Comparison of ENCODE assay signal across 8 cellular contexts in the genomic region with DNA sequence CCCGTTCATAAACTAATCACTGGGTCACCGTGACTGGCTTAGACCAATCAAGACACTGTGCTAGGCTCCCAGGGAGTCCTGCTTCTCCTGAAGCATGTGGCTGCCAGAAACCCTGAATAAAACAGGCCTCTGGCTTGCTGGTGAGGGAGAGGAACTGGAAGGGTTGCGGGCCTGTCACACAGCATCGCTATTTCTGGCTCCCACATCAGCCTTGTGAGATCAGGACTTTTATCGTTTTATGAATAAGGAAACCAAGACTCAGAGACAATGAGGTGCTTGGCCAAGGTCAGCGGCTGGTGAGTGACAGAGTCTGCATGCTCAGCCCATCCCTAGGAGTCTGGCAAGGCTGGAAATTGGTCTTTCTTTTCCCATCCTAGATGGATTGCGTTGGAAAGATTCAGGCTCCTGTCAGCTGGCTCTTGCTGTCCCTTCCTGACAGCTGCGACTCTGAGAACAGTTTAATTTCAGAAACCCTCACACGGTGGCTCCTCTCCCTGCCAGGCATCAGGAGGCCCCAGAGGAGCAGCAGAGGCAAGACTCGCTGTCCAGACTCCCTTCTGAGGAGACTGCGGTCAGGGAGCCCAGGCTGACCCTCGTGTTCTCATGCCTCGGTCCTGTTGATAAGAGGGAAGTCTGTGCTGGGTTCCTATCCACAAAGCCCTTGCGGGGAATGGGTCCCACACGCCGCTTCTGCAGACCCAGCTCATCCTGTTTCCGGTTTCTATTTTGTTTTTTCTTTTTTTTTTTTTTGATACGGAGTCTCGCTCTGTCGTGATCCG.
A peak's percentile ranks its signal among the peaks of the same experiment; 100 is the strongest.
DNase-seq lines count a peak whose midpoint lies in the region; ATAC-seq and TF ChIP-seq lines count a peak whose summit lies in the region.

No MANE protein-coding gene starts in this region.

- no peaks in the 10 kb centered on the region for H3K27me3 ChIP-seq in suprapubic skin

- intact Hi-C loops in activated B cell treated with CpG ODN at 0.5 μM for 24 hours (cut with micrococcal nuclease) (no loop called here), left cardiac atrium (cut with DNase I) (no loop called here)

- no peaks in the 10 kb centered on the region for H3K36me3 ChIP-seq in suprapubic skin

- H3K4me3 ChIP-seq in suprapubic skin, result peak overlapping the region; percentile 47

- ATAC-seq in activated B cell treated with CpG ODN at 0.5 μM for 24 hours (ENCODE audit: low read depth) (peak; percentile 14), left cardiac atrium (peak; percentile 58 to 71), GM18517 (IDR thresholded peaks at IDR 0.05; ENCODE audit: unreplicated experiment) (no peak)

- no peaks in the 10 kb centered on the region for H3K36me3 Mint-ChIP-seq in T-helper 1 cell treated with Interleukin-12 subunit alpha and Interleukin-12 subunit beta and Interleukin-4 antibody, amounts not matched to agents 30 μg/mL and 1 μg/mL, for 36 hours (ENCODE audit: low read depth)
- H3K36me3 Mint-ChIP-seq in activated B cell treated with CpG ODN at 0.5 μM for 24 hours (ENCODE audit: low read depth), result no peaks in the 10 kb centered on the region

- H3K27ac ChIP-seq in suprapubic skin, result peak overlapping the region; percentile 76

- H3K9me3 Mint-ChIP-seq in T-helper 1 cell treated with Interleukin-12 subunit alpha and Interleukin-12 subunit beta and Interleukin-4 antibody, amounts not matched to agents 30 μg/mL and 1 μg/mL, for 36 hours, result peaks cover 11% of the 10 kb centered on the region
- peaks cover 9% of the 10 kb centered on the region for H3K9me3 Mint-ChIP-seq in activated B cell treated with CpG ODN at 0.5 μM for 24 hours

- TF ChIP-seq POLR2A in suprapubic skin (IDR thresholded peaks at IDR 0.05), result no peak

- H3K4me1 Mint-ChIP-seq in T-helper 1 cell treated with Interleukin-12 subunit alpha and Interleukin-12 subunit beta and Interleukin-4 antibody, amounts not matched to agents 30 μg/mL and 1 μg/mL, for 36 hours (ENCODE audit: low read depth), result peaks cover 40% of the 10 kb centered on the region
- peaks cover 7% of the 10 kb centered on the region for H3K4me1 Mint-ChIP-seq in activated B cell treated with CpG ODN at 0.5 μM for 24 hours

- TF ChIP-seq EP300 in suprapubic skin (IDR thresholded peaks at IDR 0.05), result no peak

- peak overlapping the region; percentile 90 for H3K27ac Mint-ChIP-seq in T-helper 1 cell treated with Interleukin-12 subunit alpha and Interleukin-12 subunit beta and Interleukin-4 antibody, amounts not matched to agents 30 μg/mL and 1 μg/mL, for 36 hours
- H3K27ac Mint-ChIP-seq in activated B cell treated with CpG ODN at 0.5 μM for 24 hours, result peak overlapping the region; percentile 51

- WGBS in suprapubic skin, result 29% methylated on average over 19 of the region's 21 CpGs

- H3K4me3 Mint-ChIP-seq in T-helper 1 cell treated with Interleukin-12 subunit alpha and Interleukin-12 subunit beta and Interleukin-4 antibody, amounts not matched to agents 30 μg/mL and 1 μg/mL, for 36 hours, result peak overlapping the region; percentile 66
- H3K4me3 Mint-ChIP-seq in activated B cell treated with CpG ODN at 0.5 μM for 24 hours, result peak overlapping the region; percentile 81

- peaks cover 10% of the 10 kb centered on the region for H3K27me3 Mint-ChIP-seq in T-helper 1 cell treated with Interleukin-12 subunit alpha and Interleukin-12 subunit beta and Interleukin-4 antibody, amounts not matched to agents 30 μg/mL and 1 μg/mL, for 36 hours (ENCODE audit: low read depth)
- peaks cover 4% of the 10 kb centered on the region for H3K27me3 Mint-ChIP-seq in activated B cell treated with CpG ODN at 0.5 μM for 24 hours

- TF ChIP-seq CTCF in activated B cell treated with CpG ODN at 0.5 μM for 24 hours (IDR thresholded peaks at IDR 0.05), result no peak
- TF ChIP-seq CTCF in suprapubic skin (IDR thresholded peaks at IDR 0.05), result no peak

- POLR2A ChIA-PET in activated B cell treated with CpG ODN at 0.5 μM for 24 hours (lab: Charles Lee), result no interaction called here

- CTCF ChIA-PET in activated B cell treated with CpG ODN at 0.5 μM for 24 hours (lab: Charles Lee), result no interaction called here

- peaks cover 12% of the 10 kb centered on the region for H3K4me1 ChIP-seq in suprapubic skin

- no peaks in the 10 kb centered on the region for H3K9me3 ChIP-seq in suprapubic skin

- no peak for DNase-seq in T-helper 1 cell
- no peak for DNase-seq in activated B cell treated with CpG ODN at 0.5 μM for 24 hours
- peak; percentile 45 for DNase-seq in left cardiac atrium
- DNase-seq in suprapubic skin (ENCODE audit: low spot score in 2 of 2), result no peak
- DNase-seq in NCI-H128 (lab: John Stamatoyannopoulos, UW; ENCODE audit: unreplicated experiment), result no peak
- no peak for DNase-seq in NCI-H526 treated with DMSO at 0.1 percent for 48 hours (lab: John Stamatoyannopoulos, UW)
